ENCODE assay signal across 21 cellular contexts in genomic region chr9:14960881-14961280, GRCh38. TPM values are rescaled to one million over a fixed set of nuclear protein-coding genes. Genes with fewer than 3 reads are reported as not detected.
DNase-seq lines count a peak whose midpoint lies in the region; ATAC-seq and TF ChIP-seq lines count a peak whose summit lies in the region.
"Had no signal": no experiment of that assay in that cellular context is flagged by ENCODE, and none has a peak within 500 bp of the region (broad histone marks: within the 10 kb centered on the region; RNA-seq: fewer than 3 reads in every experiment).

No MANE protein-coding gene starts in this region.

- H3K9me3 ChIP-seq in PC-3 (ENCODE audit: low read length), result no peaks in the 10 kb centered on the region
- H3K9me3 ChIP-seq in trophoblast cell (ENCODE audit: insufficient read depth, low read depth, low read length), result no peaks in the 10 kb centered on the region
- H3K9me3 ChIP-seq: SJCRH30 had no signal

- H2BK12ac ChIP-seq in trophoblast cell (ENCODE audit: low read length), result no peak overlapping the region

- no peak overlapping the region for H2AFZ ChIP-seq in PC-3 (ENCODE audit: low read length)
- H2AFZ ChIP-seq in trophoblast cell (ENCODE audit: insufficient read depth, low read length, poor library complexity), result no peak overlapping the region

- H3K4me1 ChIP-seq in PC-3 (ENCODE audit: insufficient read depth, low read length) (peaks cover 21% of the 10 kb centered on the region), trophoblast cell (ENCODE audit: control insufficient read depth in 1 of 2, insufficient read depth in 2 of 2, low read length in 2 of 2) (no peaks in the 10 kb centered on the region)
- H3K4me1 ChIP-seq: SJCRH30 had no signal

- TF ChIP-seq CTCF in PC-3 (conservative IDR thresholded peaks at IDR 0.05; ENCODE audit: low read depth, low read length), result no peak
- no peak for TF ChIP-seq CTCF in osteocyte (IDR thresholded peaks at IDR 0.05)

- intact Hi-C loops in activated naive CD4-positive, alpha-beta T cell treated with anti-CD3 and anti-CD28 coated beads for 36 hours (cut with micrococcal nuclease), result no loop called here
- intact Hi-C loops in PC-3 (cut with micrococcal nuclease), result no loop called here

- no peak overlapping the region for H4K91ac ChIP-seq in trophoblast cell (ENCODE audit: low read depth, low read length)

- no peak overlapping the region for H3K18ac ChIP-seq in trophoblast cell (ENCODE audit: low read length)

- H3K36me3 ChIP-seq in PC-3 (ENCODE audit: low read depth, low read length) (no peaks in the 10 kb centered on the region), trophoblast cell (ENCODE audit: control insufficient read depth in 1 of 2, insufficient read depth in 2 of 2, low read length in 2 of 2) (no peaks in the 10 kb centered on the region)
- H3K36me3 ChIP-seq: SJCRH30 had no signal

- H3K4me3 Mint-ChIP-seq in activated naive CD4-positive, alpha-beta T cell treated with anti-CD3 and anti-CD28 coated beads for 36 hours, result no peak overlapping the region
- H3K4me3 Mint-ChIP-seq in osteocyte (ENCODE audit: unreplicated experiment), result no peak overlapping the region

- H3K79me1 ChIP-seq in trophoblast cell (ENCODE audit: low read length), result no peaks in the 10 kb centered on the region

- H2BK5ac ChIP-seq in trophoblast cell (ENCODE audit: low read depth, low read length, poor library complexity), result no peak overlapping the region

- H2AK5ac ChIP-seq in trophoblast cell (ENCODE audit: low read length), result no peak overlapping the region

- H3K9ac ChIP-seq in PC-3 (ENCODE audit: low read length) (no peak overlapping the region), trophoblast cell (ENCODE audit: low read length) (no peak overlapping the region)

- no peak for ATAC-seq in PC-3
- ATAC-seq: SK-N-SH treated with all-trans-retinoic acid at 6 μM for 48 hours had no signal

- no peaks in the 10 kb centered on the region for H4K20me1 ChIP-seq in PC-3 (ENCODE audit: low read length)

- POLR2A ChIA-PET in PC-3 (lab: Charles Lee; ENCODE audit: unreplicated experiment), result no interaction called here

- H3K27ac ChIP-seq in PC-3 (ENCODE audit: low read length) (no peak overlapping the region), epithelial cell of prostate (no peak overlapping the region), trophoblast cell (ENCODE audit: low read depth, low read length) (no peak overlapping the region)
- H3K27ac ChIP-seq: HL-60, SJCRH30 had no signal

- H3K79me2 ChIP-seq in PC-3 (ENCODE audit: low read length) (no peaks in the 10 kb centered on the region), trophoblast cell (ENCODE audit: control insufficient read depth, insufficient read depth, low read length, poor library complexity) (no peaks in the 10 kb centered on the region)

- no peaks in the 10 kb centered on the region for H3K9me2 ChIP-seq in PC-3 (replicated peaks; ENCODE audit: low read length)

- no peak overlapping the region for H3K14ac ChIP-seq in trophoblast cell (ENCODE audit: low read length)

- H3K27me3 ChIP-seq in PC-3 (ENCODE audit: low read length) (no peaks in the 10 kb centered on the region; the same call in 1 of the 2 replicates), trophoblast cell (ENCODE audit: insufficient read depth, low read length) (no peaks in the 10 kb centered on the region)
- H3K27me3 ChIP-seq: SJCRH30 had no signal

- H4K12ac ChIP-seq in trophoblast cell (ENCODE audit: low read depth, low read length), result no peak overlapping the region

- H3K27me3 Mint-ChIP-seq in activated naive CD4-positive, alpha-beta T cell treated with anti-CD3 and anti-CD28 coated beads for 36 hours (ENCODE audit: low read depth), result no peaks in the 10 kb centered on the region
- no peaks in the 10 kb centered on the region for H3K27me3 Mint-ChIP-seq in osteocyte (ENCODE audit: unreplicated experiment)
- H3K27me3 Mint-ChIP-seq: CD4-positive, CD25-positive, alpha-beta regulatory T cell had no signal

- no TSS peak for BruUV-seq in PC-3 (replicated peaks; lab: Mats Ljungman, UMichigan)

- H3K4me2 ChIP-seq in PC-3 (ENCODE audit: low read length) (no peak overlapping the region), trophoblast cell (ENCODE audit: low read length) (no peak overlapping the region)

- H2BK120ac ChIP-seq in trophoblast cell (ENCODE audit: insufficient read depth, low read length, poor library complexity), result no peak overlapping the region

- no peak overlapping the region for H3K4ac ChIP-seq in trophoblast cell (ENCODE audit: low read depth, low read length)

- H3K4me1 Mint-ChIP-seq in activated naive CD4-positive, alpha-beta T cell treated with anti-CD3 and anti-CD28 coated beads for 36 hours (ENCODE audit: low read depth), result peaks cover 28% of the 10 kb centered on the region
- peaks cover 3% of the 10 kb centered on the region for H3K4me1 Mint-ChIP-seq in osteocyte (ENCODE audit: unreplicated experiment)

- no peaks in the 10 kb centered on the region for H3K9me3 Mint-ChIP-seq in activated naive CD4-positive, alpha-beta T cell treated with anti-CD3 and anti-CD28 coated beads for 36 hours
- H3K9me3 Mint-ChIP-seq in osteocyte (ENCODE audit: unreplicated experiment), result no peaks in the 10 kb centered on the region

- H3K4me3 ChIP-seq in PC-3 (ENCODE audit: low read length), result no peak overlapping the region
- H3K4me3 ChIP-seq in trophoblast cell (ENCODE audit: low read depth, low read length), result no peak overlapping the region
- H3K4me3 ChIP-seq: SJCRH30 had no signal

- H3K23ac ChIP-seq in trophoblast cell (ENCODE audit: low read length), result no peak overlapping the region

- H3K27ac Mint-ChIP-seq in activated naive CD4-positive, alpha-beta T cell treated with anti-CD3 and anti-CD28 coated beads for 36 hours, result no peak overlapping the region
- no peak overlapping the region for H3K27ac Mint-ChIP-seq in osteocyte (ENCODE audit: unreplicated experiment)

- H3K36me3 Mint-ChIP-seq in activated naive CD4-positive, alpha-beta T cell treated with anti-CD3 and anti-CD28 coated beads for 36 hours (ENCODE audit: low read depth), result no peaks in the 10 kb centered on the region
- no peaks in the 10 kb centered on the region for H3K36me3 Mint-ChIP-seq in osteocyte (ENCODE audit: unreplicated experiment)
- H3K36me3 Mint-ChIP-seq: CD4-positive, CD25-positive, alpha-beta regulatory T cell had no signal

- no peak overlapping the region for H4K8ac ChIP-seq in trophoblast cell (ENCODE audit: low read depth, low read length)

- DNase-seq in activated naive CD4-positive, alpha-beta T cell treated with anti-CD3 and anti-CD28 coated beads for 36 hours, result peak; percentile 20
- DNase-seq in activated naive CD4-positive, alpha-beta T cell treated with anti-CD3 and anti-CD28 coated beads, Interleukin-2, amount 50 U/mL, for 16 hours, result no peak
- DNase-seq in PC-3, result peak; percentile 25
- peak; percentile 27 for DNase-seq in epithelial cell of prostate (ENCODE audit: low read depth, low spot score)
- DNase-seq in trophoblast cell, result peak; percentile 80 to 91
- no peak for DNase-seq in osteocyte (ENCODE audit: extremely low spot score, unreplicated experiment)
- no peak for DNase-seq in D341Med (ENCODE audit: low spot score)
- no peak for DNase-seq in NCI-H69 (lab: John Stamatoyannopoulos, UW)
- DNase-seq: NCI-H1048, NCI-H1417, NCI-H1694, NCI-H2081 treated with DMSO at 0.1 percent for 48 hours, NCI-H2171, NCI-H226, NCI-H510A treated with DMSO at 0.1 percent for 48 hours, NCI-H748 treated with DMSO at 0.1 percent for 48 hours had no signal

- H3F3A ChIP-seq in PC-3 (ENCODE audit: low read length, unreplicated experiment), result no peaks in the 10 kb centered on the region

- CTCF ChIA-PET in activated naive CD4-positive, alpha-beta T cell treated with anti-CD3 and anti-CD28 coated beads for 36 hours (lab: Charles Lee), result no interaction called here
- CTCF ChIA-PET in PC-3 (lab: Charles Lee), result no interaction called here

- WGBS in trophoblast cell (ENCODE audit: extremely low coverage, insufficient coverage, insufficient read length), result no CpG with 5 or more reads among the region's 4 CpGs

RNA-seq across cellular contexts. Expression of gene FREM1, which starts 50.7 kb away (rescaled TPM):
- total RNA-seq in activated naive CD4-positive, alpha-beta T cell treated with anti-CD3 and anti-CD28 coated beads for 36 hours, result not detected
- total RNA-seq in PC-3 (2014; rRNA removed), result 0.52 and 1.2 TPM in 2 replicates
- polyA plus RNA-seq in trophoblast cell (2013), result 16.5 and 20.5 TPM in 2 replicates
- total RNA-seq in osteocyte, result 2.1 and 2.2 TPM in 2 replicates
- total RNA-seq: A172 had no signal
- polyA plus RNA-seq: CD4-positive, CD25-positive, alpha-beta regulatory T cell had no signal

Comparison
In these comparisons a context has a peak if more than half of its experiments do, and no peak if none do; other contexts are left out.
1. DNase-seq: peak in activated naive CD4-positive, alpha-beta T cell treated with anti-CD3 and anti-CD28 coated beads for 36 hours (single experiment), PC-3 (single experiment), epithelial cell of prostate (single experiment) and trophoblast cell (2 of 2); none in activated naive CD4-positive, alpha-beta T cell treated with anti-CD3 and anti-CD28 coated beads, Interleukin-2, amount 50 U/mL, for 16 hours (single experiment), osteocyte (single experiment), D341Med (single experiment) and NCI-H69 (single experiment).